In the genomic region with DNA sequence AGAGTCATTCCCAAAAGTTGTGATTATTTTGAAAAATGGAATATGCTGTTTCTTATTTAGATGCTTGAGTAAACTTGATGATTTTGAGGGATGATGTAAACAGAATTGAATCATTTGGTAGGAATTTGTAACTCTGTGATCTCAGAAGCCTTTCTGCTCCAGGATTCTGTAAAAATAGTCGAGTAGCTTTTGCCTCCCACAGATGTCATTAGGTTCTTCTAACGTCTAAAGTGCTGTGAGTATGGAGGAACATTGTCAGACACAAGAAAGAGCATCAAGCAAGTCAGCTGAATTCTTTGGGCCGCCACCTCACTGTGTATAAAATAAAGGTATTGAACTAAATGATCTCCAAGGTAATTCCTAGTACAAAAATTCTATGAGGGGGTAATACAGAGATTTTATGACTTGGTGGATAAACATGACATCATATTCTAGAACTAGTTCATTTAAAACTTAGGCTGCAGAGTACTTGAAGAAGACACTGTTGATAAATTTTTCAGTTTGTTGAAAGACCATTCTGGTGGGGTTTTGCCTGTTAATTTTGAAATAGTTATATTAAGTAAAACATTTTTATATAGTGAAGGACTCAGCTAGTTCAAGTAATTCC, we compare ENCODE assay signal across 10 cellular contexts. TPM values are rescaled to one million over a fixed set of nuclear protein-coding genes. Genes with fewer than 3 reads are reported as not detected.
DNase-seq lines count a peak whose midpoint lies in the region; ATAC-seq and TF ChIP-seq lines count a peak whose summit lies in the region.
"Had no signal": no experiment of that assay in that cellular context is flagged by ENCODE, and none has a peak within 500 bp of the region (broad histone marks: within the 10 kb centered on the region; RNA-seq: fewer than 3 reads in every experiment).

No MANE protein-coding gene starts in this region.

- H3K4me3 ChIP-seq in osteoblast (ENCODE audit: insufficient read depth, low read length): no peak overlapping the region
- H3K4me3 ChIP-seq in colonic mucosa: no peak overlapping the region

- peak overlapping the region; percentile 94 for H3K27ac Mint-ChIP-seq in dendritic cell treated with granulocyte-macrophage colony-stimulating factor and Interleukin-4, amounts not matched to agents 40 ng/mL and 50 ng/mL, for 4 days

- peak overlapping the region; percentile 63 for H3K4me2 ChIP-seq in osteoblast (ENCODE audit: insufficient read depth, low read length)

- H3K27me3 ChIP-seq in osteoblast (ENCODE audit: insufficient read depth, low read length) (no peaks in the 10 kb centered on the region), colonic mucosa (no peaks in the 10 kb centered on the region)

- no peak overlapping the region for H3K4me3 Mint-ChIP-seq in dendritic cell treated with granulocyte-macrophage colony-stimulating factor and Interleukin-4, amounts not matched to agents 40 ng/mL and 50 ng/mL, for 4 days

- TF ChIP-seq CTCF in osteoblast (IDR thresholded peaks at IDR 0.05; ENCODE audit: extremely low read depth, low read depth, low read length) (no peak), colonic mucosa (IDR thresholded peaks at IDR 0.05) (no peak)

- DNase-seq in CD1c-positive myeloid dendritic cell (ENCODE audit: extremely low spot score) (peak; percentile 46), NCI-H226 (peak; percentile 47), osteoblast (ENCODE audit: insufficient read length, low spot score, missing footprints) (no peak), colonic mucosa (no peak), D341Med (ENCODE audit: low spot score) (no peak)

- H3K27me3 Mint-ChIP-seq in dendritic cell treated with granulocyte-macrophage colony-stimulating factor and Interleukin-4, amounts not matched to agents 40 ng/mL and 50 ng/mL, for 4 days: no peaks in the 10 kb centered on the region

- ATAC-seq in GM19395 (IDR thresholded peaks at IDR 0.05; ENCODE audit: unreplicated experiment): no peak
- ATAC-seq in GM21825 (IDR thresholded peaks at IDR 0.05; ENCODE audit: unreplicated experiment): no peak

- H3K9me3 Mint-ChIP-seq in dendritic cell treated with granulocyte-macrophage colony-stimulating factor and Interleukin-4, amounts not matched to agents 40 ng/mL and 50 ng/mL, for 4 days: no peaks in the 10 kb centered on the region

- no peak overlapping the region for H3K9ac ChIP-seq in colonic mucosa (ENCODE audit: low read depth in 2 of 2, low read length in 2 of 2)

- peak overlapping the region; percentile 86 for H3K27ac ChIP-seq in osteoblast (ENCODE audit: low read depth, low read length)
- H3K27ac ChIP-seq in colonic mucosa: no peak overlapping the region

- intact Hi-C loops in dendritic cell treated with granulocyte-macrophage colony-stimulating factor and Interleukin-4, amounts not matched to agents 40 ng/mL and 50 ng/mL, for 4 days (cut with micrococcal nuclease): loop anchor here (5.0 kb wide), 1 partner anchor 36 kb away; no protein-coding TSS in a partner anchor
- intact Hi-C loops in colonic mucosa (cut with DNase I): no loop called here

- H3K36me3 Mint-ChIP-seq in dendritic cell treated with granulocyte-macrophage colony-stimulating factor and Interleukin-4, amounts not matched to agents 40 ng/mL and 50 ng/mL, for 4 days (ENCODE audit: low read depth): peaks cover 55% of the 10 kb centered on the region

- no peaks in the 10 kb centered on the region for H4K20me1 ChIP-seq in osteoblast (ENCODE audit: insufficient read depth, low read length)

- no peaks in the 10 kb centered on the region for H3K36me3 ChIP-seq in osteoblast (ENCODE audit: insufficient read depth, low read length)
- H3K36me3 ChIP-seq in colonic mucosa: no peaks in the 10 kb centered on the region

- H3K4me1 Mint-ChIP-seq in dendritic cell treated with granulocyte-macrophage colony-stimulating factor and Interleukin-4, amounts not matched to agents 40 ng/mL and 50 ng/mL, for 4 days (ENCODE audit: low read depth): peaks cover 73% of the 10 kb centered on the region

- H3K4me1 ChIP-seq in osteoblast (ENCODE audit: insufficient read depth, low read length) (peaks cover 56% of the 10 kb centered on the region), colonic mucosa (no peaks in the 10 kb centered on the region)

- no peak overlapping the region for H2AFZ ChIP-seq in osteoblast (ENCODE audit: low read length)

- peaks cover 6% of the 10 kb centered on the region for H3K79me2 ChIP-seq in osteoblast (ENCODE audit: insufficient read depth, low read length)

- no peaks in the 10 kb centered on the region for H3K9me3 ChIP-seq in osteoblast (ENCODE audit: low read depth, low read length)
- H3K9me3 ChIP-seq in colonic mucosa: no peaks in the 10 kb centered on the region

RNA-seq across cellular contexts. Expression of a gene that starts 1.4 kb away (rescaled TPM):
- total RNA-seq in osteoblast (0.29 and 0.36 TPM in 2 replicates), colonic mucosa (1 to 10 TPM; 1.5 to 8.3 TPM)

RNA-seq across cellular contexts. Expression of a gene that starts 50.4 kb away (rescaled TPM):
- total RNA-seq in osteoblast: under 0.01 TPM in 1 of 2 replicates, not detected in the other
- under 1 TPM in 1 of 2 donors, not detected in 1; 0.35 TPM for total RNA-seq in colonic mucosa
- total RNA-seq: cardiac septum, kidney epithelial cell had no signal

Comparison
In these comparisons a context has a peak if more than half of its experiments do, and no peak if none do; other contexts are left out.
1. DNase-seq: peak in CD1c-positive myeloid dendritic cell (single experiment) and NCI-H226 (single experiment); none in osteoblast (single experiment), colonic mucosa (single experiment) and D341Med (single experiment).